Comparison of ENCODE assay signal across 33 cellular contexts in genomic region chr1:15485534-15486091, GRCh38. TPM values are rescaled to one million over a fixed set of nuclear protein-coding genes. Genes with fewer than 3 reads are reported as not detected.
"Had no signal": no experiment of that assay in that cellular context is flagged by ENCODE, and none has a peak within 500 bp of the region (broad histone marks: within the 10 kb centered on the region; RNA-seq: fewer than 3 reads in every experiment).

No MANE protein-coding gene starts in this region.

- H3K4me2 ChIP-seq: PC-9, SK-N-SH had no signal

- DNase-seq: KBM-7; MV-4-11; NCI-H1092; NCI-H1105 treated with DMSO at 0.1 percent for 48 hours; NCI-H1417 treated with DMSO at 0.1 percent for 48 hours; NCI-H146; NCI-H1694 treated with DMSO at 0.1 percent for 48 hours; NCI-H1930; NCI-H2081; NCI-H2107; NCI-H2227 treated with DMSO at 0.1 percent for 48 hours; NCI-H446; NCI-H510A; NCI-H524 treated with DMSO at 0.1 percent for 48 hours; NCI-H69; NCI-H774; NK-92 treated with Interleukin-12 subunit alpha and Interleukin-12 subunit beta, amount 100 ng/mL, for 24 hours; OCI-M1; PC-9; Peyer's patch; SHP77 treated with DMSO at 0.1 percent for 48 hours; SK-N-SH; SW 1271; T-cell had no signal

- H3K9me3 Mint-ChIP-seq: IgD-negative memory B cell; T-cell; T-helper 1 cell treated with Interleukin-12 subunit alpha and Interleukin-12 subunit beta and Interleukin-4 antibody, amounts not matched to agents 30 μg/mL and 1 μg/mL, for 36 hours had no signal

- H3K27ac ChIP-seq: HL-60, PC-9, Peyer's patch, SJSA1 had no signal

- H3K4me1 ChIP-seq: Peyer's patch, SJSA1 had no signal

- ATAC-seq: Right ventricle myocardium inferior, T-cell had no signal

- H3K9me3 ChIP-seq: Peyer's patch, SJSA1, SK-N-SH had no signal

- H2AFZ ChIP-seq: PC-9 had no signal

- H3K27me3 ChIP-seq: Peyer's patch, SJSA1 had no signal

- H3K4me1 Mint-ChIP-seq: IgD-negative memory B cell, T-cell had no signal

- FAIRE-seq: HTR-8/SVneo had no signal

- H3K36me3 ChIP-seq: Peyer's patch, SJSA1 had no signal

- H3K4me3 Mint-ChIP-seq: T-cell; T-helper 1 cell treated with Interleukin-12 subunit alpha and Interleukin-12 subunit beta and Interleukin-4 antibody, amounts not matched to agents 30 μg/mL and 1 μg/mL, for 36 hours had no signal

- H3K27ac Mint-ChIP-seq: IgD-negative memory B cell; T-cell; T-helper 1 cell treated with Interleukin-12 subunit alpha and Interleukin-12 subunit beta and Interleukin-4 antibody, amounts not matched to agents 30 μg/mL and 1 μg/mL, for 36 hours had no signal

- H3K4me3 ChIP-seq: PC-9, Peyer's patch, SJSA1 had no signal

- H3K27me3 Mint-ChIP-seq: IgD-negative memory B cell, T-cell had no signal

- H3K9ac ChIP-seq: SK-N-SH had no signal

RNA-seq across cellular contexts. Expression of gene CELA2B, which starts 9.7 kb away (rescaled TPM):
- total RNA-seq: LHCN-M2, MCF 10A, PC-9, Peyer's patch, Right ventricle myocardium inferior, RPMI7951, SJSA1 had no signal
- polyA plus RNA-seq: IgD-negative memory B cell, SK-N-SH had no signal

RNA-seq across cellular contexts. Expression of gene CELA2A, which starts 29.1 kb away (rescaled TPM):
- total RNA-seq: LHCN-M2, MCF 10A, PC-9, Peyer's patch, Right ventricle myocardium inferior, RPMI7951, SJSA1 had no signal
- polyA plus RNA-seq: IgD-negative memory B cell, SK-N-SH had no signal

RNA-seq across cellular contexts. Expression of gene CTRC, which starts 47.4 kb away (rescaled TPM):
- total RNA-seq: LHCN-M2, MCF 10A, PC-9, Right ventricle myocardium inferior, SJSA1 had no signal
- polyA plus RNA-seq: IgD-negative memory B cell had no signal
